In the genomic region with DNA sequence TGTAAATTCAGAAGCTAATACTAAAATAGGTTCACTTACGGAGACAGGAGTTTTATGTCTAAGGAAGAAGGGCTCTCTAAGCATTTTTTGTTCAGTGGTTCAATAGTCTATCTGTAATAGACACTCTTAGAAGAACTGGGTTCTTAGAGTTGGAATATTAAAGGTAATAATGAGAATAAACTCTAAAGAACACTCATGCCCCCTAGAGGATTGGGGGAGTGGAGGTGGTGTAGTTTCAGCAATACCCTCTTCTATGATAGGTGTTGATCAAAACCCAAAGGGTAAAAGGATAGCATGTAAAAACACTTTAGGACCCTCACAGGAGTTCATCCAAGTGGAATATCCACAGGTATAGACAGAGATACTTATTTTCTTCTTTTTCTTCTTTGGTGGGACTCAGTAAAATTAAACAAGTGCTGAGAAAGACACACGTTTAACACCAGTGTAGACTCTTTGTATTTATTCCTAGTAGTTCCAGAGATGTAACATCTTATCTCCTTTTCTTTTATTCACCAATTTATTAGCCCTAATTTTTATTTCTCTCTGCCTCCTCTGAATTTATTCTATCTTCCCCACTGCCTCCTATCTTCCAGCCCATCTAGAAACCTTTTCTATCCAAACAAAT, we compare ENCODE assay signal across 9 cellular contexts. TPM values are rescaled to one million over a fixed set of nuclear protein-coding genes. Genes with fewer than 3 reads are reported as not detected.
A peak's percentile ranks its signal among the peaks of the same experiment; 100 is the strongest.
DNase-seq lines count a peak whose midpoint lies in the region; ATAC-seq and TF ChIP-seq lines count a peak whose summit lies in the region.
"Had no signal": no experiment of that assay in that cellular context is flagged by ENCODE, and none has a peak within 500 bp of the region (broad histone marks: within the 10 kb centered on the region; RNA-seq: fewer than 3 reads in every experiment).

No MANE protein-coding gene starts in this region.

- intact Hi-C loops in activated CD4-positive, alpha-beta T cell treated with anti-CD3 and anti-CD28 coated beads, Interleukin-2, amount 10 ng/mL, durations not matched to agents 24 days and 14 days (cut with micrococcal nuclease) = loop anchor here (1.0 to 10.0 kb wide), 3 partner anchors 94 to 472 kb away; no protein-coding TSS in a partner anchor
- intact Hi-C loops in sigmoid colon (cut with DNase I) = loop anchor here (1.0 to 5.0 kb wide), 3 partner anchors 97 to 176 kb away; no protein-coding TSS in a partner anchor

- no peak for TF ChIP-seq EP300 in sigmoid colon (IDR thresholded peaks at IDR 0.05)

- no peak for TF ChIP-seq POLR2A in sigmoid colon (IDR thresholded peaks at IDR 0.05)

- 82% methylated on average over 2 of the region's 2 CpGs for WGBS in sigmoid colon, 2 donors

- no peak overlapping the region for H3K4me3 ChIP-seq in sigmoid colon

- no peak overlapping the region for H3K27ac Mint-ChIP-seq in activated CD4-positive, alpha-beta T cell treated with anti-CD3 and anti-CD28 coated beads, Interleukin-2, amount 10 ng/mL, durations not matched to agents 24 days and 14 days
- H3K27ac Mint-ChIP-seq in glutamatergic neuron (ENCODE audit: unreplicated experiment) = no peak overlapping the region
- H3K27ac Mint-ChIP-seq: activated naive CD4-positive, alpha-beta T cell treated with anti-CD3 and anti-CD28 coated beads, Interleukin-2, amount 50 U/mL, for 24 hours had no signal

- H3K27me3 ChIP-seq in sigmoid colon = no peaks in the 10 kb centered on the region

- H3K4me1 ChIP-seq in sigmoid colon = peaks cover 0 to 4% (median 0%) of the 10 kb centered on the region in 4 donors

- no peaks in the 10 kb centered on the region for H3K36me3 Mint-ChIP-seq in activated CD4-positive, alpha-beta T cell treated with anti-CD3 and anti-CD28 coated beads, Interleukin-2, amount 10 ng/mL, durations not matched to agents 24 days and 14 days (ENCODE audit: low read depth)
- H3K36me3 Mint-ChIP-seq in glutamatergic neuron (ENCODE audit: unreplicated experiment) = no peaks in the 10 kb centered on the region
- H3K36me3 Mint-ChIP-seq: activated naive CD4-positive, alpha-beta T cell treated with anti-CD3 and anti-CD28 coated beads, Interleukin-2, amount 50 U/mL, for 24 hours had no signal

- peak; percentile 41 for DNase-seq in NCI-H2196 (lab: John Stamatoyannopoulos, UW; ENCODE audit: unreplicated experiment)
- DNase-seq in NCI-H2196 treated with DMSO at 0.1 percent for 48 hours (lab: John Stamatoyannopoulos, UW; ENCODE audit: unreplicated experiment) = no peak
- peak; percentile 5 for DNase-seq in NCI-H2081 treated with DMSO at 0.1 percent for 48 hours (lab: John Stamatoyannopoulos, UW)
- DNase-seq in activated CD4-positive, alpha-beta T cell treated with anti-CD3 and anti-CD28 coated beads, Interleukin-2, amount 10 ng/mL, durations not matched to agents 24 days and 14 days = peak; percentile 62
- DNase-seq in glutamatergic neuron = no peak
- DNase-seq in sigmoid colon = no peak
- DNase-seq in effector CD4-positive, alpha-beta T cell = no peak

- no peaks in the 10 kb centered on the region for H3K9me3 ChIP-seq in sigmoid colon

- peak; percentile 63 for ATAC-seq in GM21723 (IDR thresholded peaks at IDR 0.05; ENCODE audit: unreplicated experiment)

- peaks cover 0 to 59% (median 6%) of the 10 kb centered on the region in 4 donors for H3K36me3 ChIP-seq in sigmoid colon

- no peaks in the 10 kb centered on the region for H3K4me1 Mint-ChIP-seq in activated CD4-positive, alpha-beta T cell treated with anti-CD3 and anti-CD28 coated beads, Interleukin-2, amount 10 ng/mL, durations not matched to agents 24 days and 14 days
- no peaks in the 10 kb centered on the region for H3K4me1 Mint-ChIP-seq in glutamatergic neuron (ENCODE audit: low read depth, unreplicated experiment)
- H3K4me1 Mint-ChIP-seq: activated naive CD4-positive, alpha-beta T cell treated with anti-CD3 and anti-CD28 coated beads, Interleukin-2, amount 50 U/mL, for 24 hours had no signal

- TF ChIP-seq CTCF in glutamatergic neuron (IDR thresholded peaks at IDR 0.05; ENCODE audit: partially characterized antibody, unreplicated experiment) = peak; percentile 42
- TF ChIP-seq CTCF in sigmoid colon (IDR thresholded peaks at IDR 0.05) = peak; percentile 19 to 75 (median 64)

- H3K27me3 Mint-ChIP-seq in activated CD4-positive, alpha-beta T cell treated with anti-CD3 and anti-CD28 coated beads, Interleukin-2, amount 10 ng/mL, durations not matched to agents 24 days and 14 days = peaks cover 5% of the 10 kb centered on the region
- H3K27me3 Mint-ChIP-seq in glutamatergic neuron (ENCODE audit: unreplicated experiment) = no peaks in the 10 kb centered on the region
- H3K27me3 Mint-ChIP-seq: activated naive CD4-positive, alpha-beta T cell treated with anti-CD3 and anti-CD28 coated beads, Interleukin-2, amount 50 U/mL, for 24 hours had no signal

- no peak overlapping the region for H3K27ac ChIP-seq in sigmoid colon

- no peaks in the 10 kb centered on the region for H3K9me3 Mint-ChIP-seq in activated CD4-positive, alpha-beta T cell treated with anti-CD3 and anti-CD28 coated beads, Interleukin-2, amount 10 ng/mL, durations not matched to agents 24 days and 14 days
- H3K9me3 Mint-ChIP-seq in glutamatergic neuron (ENCODE audit: unreplicated experiment) = no peaks in the 10 kb centered on the region
- H3K9me3 Mint-ChIP-seq: activated naive CD4-positive, alpha-beta T cell treated with anti-CD3 and anti-CD28 coated beads, Interleukin-2, amount 50 U/mL, for 24 hours had no signal

- H3K4me3 Mint-ChIP-seq in activated CD4-positive, alpha-beta T cell treated with anti-CD3 and anti-CD28 coated beads, Interleukin-2, amount 10 ng/mL, durations not matched to agents 24 days and 14 days = no peak overlapping the region
- H3K4me3 Mint-ChIP-seq in glutamatergic neuron (ENCODE audit: unreplicated experiment) = no peak overlapping the region
- H3K4me3 Mint-ChIP-seq: activated naive CD4-positive, alpha-beta T cell treated with anti-CD3 and anti-CD28 coated beads, Interleukin-2, amount 50 U/mL, for 24 hours had no signal

RNA-seq across cellular contexts. Expression of gene MND1, which starts 25.7 kb away (rescaled TPM):
- 15.0 and 18.8 TPM in 2 replicates for total RNA-seq in activated CD4-positive, alpha-beta T cell treated with anti-CD3 and anti-CD28 coated beads, Interleukin-2, amount 10 ng/mL, durations not matched to agents 24 days and 14 days
- total RNA-seq in glutamatergic neuron (ENCODE audit: unreplicated experiment) = 2.0 TPM
- total RNA-seq in sigmoid colon = 1 to 10 TPM in 1 of 4 donors, not detected in 3; 2.4 TPM
- 1 to 10 TPM; 3.0 to 7.1 (median 5.1) TPM for polyA plus RNA-seq in sigmoid colon

Comparison
In these comparisons a context has a peak if more than half of its experiments do, and no peak if none do; other contexts are left out.
1. DNase-seq: peak in NCI-H2196 (single experiment), NCI-H2081 treated with DMSO at 0.1 percent for 48 hours (single experiment) and activated CD4-positive, alpha-beta T cell treated with anti-CD3 and anti-CD28 coated beads, Interleukin-2, amount 10 ng/mL, durations not matched to agents 24 days and 14 days (single experiment); none in NCI-H2196 treated with DMSO at 0.1 percent for 48 hours (single experiment), glutamatergic neuron (single experiment), sigmoid colon (single experiment) and effector CD4-positive, alpha-beta T cell (single experiment).